ENCODE assay signal across 20 cellular contexts in genomic region chr19:39276740-39277139, GRCh38. TPM values are rescaled to one million over a fixed set of nuclear protein-coding genes. Genes with fewer than 3 reads are reported as not detected.
"Had no signal": no experiment of that assay in that cellular context is flagged by ENCODE, and none has a peak within 500 bp of the region (broad histone marks: within the 10 kb centered on the region; RNA-seq: fewer than 3 reads in every experiment).

No MANE protein-coding gene starts in this region.

- DNase-seq: Karpas-422, KG1, MG63, NCI-H1092, NCI-H1436, NCI-H187, NCI-H2029, NCI-H2081 treated with DMSO at 0.1 percent for 48 hours, NCI-H2171, NCI-H226, NCI-H446, NCI-H510A, NCI-H524 treated with DMSO at 0.1 percent for 48 hours, NCI-H69, NCI-H774, Right ventricle myocardium superior, RPMI8226, SIG-M5 had no signal

RNA-seq across cellular contexts. Expression of gene IFNL2, which starts 8.5 kb away (rescaled TPM):
- total RNA-seq: HT-29, Right ventricle myocardium superior, SJSA1 had no signal

RNA-seq across cellular contexts. Expression of gene IFNL1, which starts 19.5 kb away (rescaled TPM):
- total RNA-seq: HT-29, Right ventricle myocardium superior, SJSA1 had no signal

RNA-seq across cellular contexts. Expression of gene IFNL4, which starts 28.1 kb away (rescaled TPM):
- total RNA-seq: HT-29, Right ventricle myocardium superior, SJSA1 had no signal

RNA-seq across cellular contexts. Expression of gene IFNL3, which starts 31.9 kb away (rescaled TPM):
- total RNA-seq: HT-29, Right ventricle myocardium superior, SJSA1 had no signal

RNA-seq across cellular contexts. Expression of gene LRFN1, which starts 43.9 kb away (rescaled TPM):
- total RNA-seq: SJSA1 had no signal
